Comparison of ENCODE assay signal across 1 cellular context in the genomic region with DNA sequence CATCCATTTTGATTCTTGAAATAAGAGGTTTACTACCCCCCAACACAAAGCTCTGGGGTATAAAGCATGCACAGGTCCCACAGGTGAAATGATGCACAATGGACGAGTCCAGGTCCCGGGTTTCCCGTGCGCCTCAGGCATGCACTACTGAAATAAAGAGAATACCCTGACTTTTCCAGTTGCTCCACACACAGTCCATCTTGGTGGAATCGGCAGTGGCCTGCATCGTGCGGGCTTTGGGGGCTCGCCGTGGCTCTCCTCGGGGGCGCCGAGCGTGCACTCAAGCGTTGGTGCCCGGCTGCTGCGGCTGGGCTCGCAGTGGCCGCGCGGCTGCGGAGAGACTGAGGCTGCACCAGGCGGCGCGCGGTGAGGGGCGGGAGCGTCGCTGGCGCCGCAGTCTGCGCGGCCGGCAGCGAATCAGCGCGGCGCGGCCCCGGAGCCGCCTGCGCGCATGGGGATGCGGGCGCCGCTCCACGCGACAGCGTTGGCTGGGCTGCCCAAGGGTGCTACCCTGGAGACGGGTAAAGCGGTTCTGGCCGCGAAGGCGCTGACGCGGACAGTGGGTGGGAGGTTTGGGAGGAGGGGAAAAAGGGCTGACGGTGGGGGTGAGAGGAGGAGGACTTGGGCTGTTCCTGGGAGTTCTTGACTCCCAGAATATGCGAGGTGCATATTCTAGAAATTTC.
TF ChIP-seq lines count a peak whose summit lies in the region.

No MANE protein-coding gene starts in this region.

TF ChIP-seq in IMR-90, 13 proteins besides CTCF, POLR2A, EP300 and RAD21:
- no peak for TF ChIP-seq CEBPB (IDR thresholded peaks at IDR 0.05; ENCODE audit: low read depth, low read length)
- TF ChIP-seq RCOR1 (IDR thresholded peaks at IDR 0.05; ENCODE audit: insufficient replicate concordance, low read length): no peak
- TF ChIP-seq NFE2L2 (IDR thresholded peaks at IDR 0.05; ENCODE audit: low read depth, low read length): no peak
